In the genomic region with DNA sequence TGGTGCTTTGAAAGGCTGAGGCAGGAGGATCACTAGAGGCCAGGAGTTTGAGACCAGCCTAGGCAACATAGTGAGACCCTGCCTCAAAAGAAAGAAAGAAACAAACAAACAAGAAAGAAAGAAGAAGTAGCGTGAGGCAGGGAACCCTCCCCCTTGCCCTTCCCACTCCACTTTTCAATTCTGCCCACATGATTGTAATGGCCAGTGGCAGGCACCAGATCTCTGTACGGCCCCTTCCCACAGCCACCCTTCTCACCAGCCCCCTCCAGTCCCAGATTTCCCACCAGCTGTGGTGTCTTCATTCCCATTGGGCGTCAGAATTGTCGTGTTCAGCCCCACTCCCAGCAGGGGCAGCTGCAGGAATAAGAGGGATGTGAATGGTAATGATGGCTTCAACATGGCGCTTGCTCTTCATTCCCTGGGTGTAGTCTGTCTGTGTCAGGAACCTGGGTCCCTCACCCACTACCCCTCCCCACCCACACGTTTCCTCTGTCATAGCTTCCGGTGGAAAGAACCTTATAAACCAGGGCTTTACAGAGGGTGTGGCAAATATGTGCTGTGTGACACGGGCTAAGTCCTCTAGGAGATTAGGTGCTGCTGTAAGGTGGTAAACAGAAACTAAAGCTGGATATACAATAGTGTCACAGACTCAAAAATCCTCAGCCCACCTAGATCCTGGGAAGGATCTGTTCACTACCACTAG, we compare ENCODE assay signal across 2 cellular contexts.
TF ChIP-seq lines count a peak whose summit lies in the region.

IL2RG (minus strand) TSS at position 437 of the 703 bp plus-strand sequence; CDS start at position 399, 38 bp downstream.

TF ChIP-seq in SK-N-SH, 30 proteins besides CTCF, POLR2A, EP300 and RAD21 (continued from another document):
- TF ChIP-seq MAX (IDR thresholded peaks at IDR 0.05; ENCODE audit: low read depth) (no peak), CHD2 (IDR thresholded peaks at IDR 0.05; ENCODE audit: low read length, partially characterized antibody) (no peak), JUND (IDR thresholded peaks at IDR 0.05) (no peak), IRF3 (IDR thresholded peaks at IDR 0.05; ENCODE audit: low read depth, low read length) (no peak), YY1 (IDR thresholded peaks at IDR 0.05; ENCODE audit: low read depth) (no peak), SMC3 (IDR thresholded peaks at IDR 0.05; ENCODE audit: low read depth, low read length) (no peak), TAF1 (IDR thresholded peaks at IDR 0.05; ENCODE audit: borderline replicate concordance, low read depth, low read length) (no peak), POLR2AphosphoS5 (IDR thresholded peaks at IDR 0.05; ENCODE audit: low read depth, low read length) (no peak), RFX5 (IDR thresholded peaks at IDR 0.05; ENCODE audit: low read length) (no peak), FOXJ3 (CRISPR knock-in tag; IDR thresholded peaks at IDR 0.05) (no peak)
- TF ChIP-seq, protein P1, sequence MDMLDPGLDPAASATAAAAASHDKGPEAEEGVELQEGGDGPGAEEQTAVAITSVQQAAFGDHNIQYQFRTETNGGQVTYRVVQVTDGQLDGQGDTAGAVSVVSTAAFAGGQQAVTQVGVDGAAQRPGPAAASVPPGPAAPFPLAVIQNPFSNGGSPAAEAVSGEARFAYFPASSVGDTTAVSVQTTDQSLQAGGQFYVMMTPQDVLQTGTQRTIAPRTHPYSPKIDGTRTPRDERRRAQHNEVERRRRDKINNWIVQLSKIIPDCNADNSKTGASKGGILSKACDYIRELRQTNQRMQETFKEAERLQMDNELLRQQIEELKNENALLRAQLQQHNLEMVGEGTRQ (IDR thresholded peaks at IDR 0.05; ENCODE audit: borderline replicate concordance, low read depth, low read length), result no peak

TF ChIP-seq in SK-N-SH treated with all-trans-retinoic acid at 6 μM for 48 hours, 23 proteins besides CTCF, POLR2A, EP300 and RAD21 (continued from another document):
- TF ChIP-seq, protein P2, sequence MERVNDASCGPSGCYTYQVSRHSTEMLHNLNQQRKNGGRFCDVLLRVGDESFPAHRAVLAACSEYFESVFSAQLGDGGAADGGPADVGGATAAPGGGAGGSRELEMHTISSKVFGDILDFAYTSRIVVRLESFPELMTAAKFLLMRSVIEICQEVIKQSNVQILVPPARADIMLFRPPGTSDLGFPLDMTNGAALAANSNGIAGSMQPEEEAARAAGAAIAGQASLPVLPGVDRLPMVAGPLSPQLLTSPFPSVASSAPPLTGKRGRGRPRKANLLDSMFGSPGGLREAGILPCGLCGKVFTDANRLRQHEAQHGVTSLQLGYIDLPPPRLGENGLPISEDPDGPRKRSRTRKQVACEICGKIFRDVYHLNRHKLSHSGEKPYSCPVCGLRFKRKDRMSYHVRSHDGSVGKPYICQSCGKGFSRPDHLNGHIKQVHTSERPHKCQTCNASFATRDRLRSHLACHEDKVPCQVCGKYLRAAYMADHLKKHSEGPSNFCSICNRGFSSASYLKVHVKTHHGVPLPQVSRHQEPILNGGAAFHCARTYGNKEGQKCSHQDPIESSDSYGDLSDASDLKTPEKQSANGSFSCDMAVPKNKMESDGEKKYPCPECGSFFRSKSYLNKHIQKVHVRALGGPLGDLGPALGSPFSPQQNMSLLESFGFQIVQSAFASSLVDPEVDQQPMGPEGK (CRISPR knock-in tag; IDR thresholded peaks at IDR 0.05; ENCODE audit: borderline replicate concordance), result no peak
- no peak for TF ChIP-seq ISL1 (CRISPR knock-in tag; IDR thresholded peaks at IDR 0.05)
- TF ChIP-seq ZNF8 (CRISPR knock-in tag; IDR thresholded peaks at IDR 0.05), result no peak
- TF ChIP-seq ZNF70 (CRISPR knock-in tag; IDR thresholded peaks at IDR 0.05), result no peak
- TF ChIP-seq, protein P3, sequence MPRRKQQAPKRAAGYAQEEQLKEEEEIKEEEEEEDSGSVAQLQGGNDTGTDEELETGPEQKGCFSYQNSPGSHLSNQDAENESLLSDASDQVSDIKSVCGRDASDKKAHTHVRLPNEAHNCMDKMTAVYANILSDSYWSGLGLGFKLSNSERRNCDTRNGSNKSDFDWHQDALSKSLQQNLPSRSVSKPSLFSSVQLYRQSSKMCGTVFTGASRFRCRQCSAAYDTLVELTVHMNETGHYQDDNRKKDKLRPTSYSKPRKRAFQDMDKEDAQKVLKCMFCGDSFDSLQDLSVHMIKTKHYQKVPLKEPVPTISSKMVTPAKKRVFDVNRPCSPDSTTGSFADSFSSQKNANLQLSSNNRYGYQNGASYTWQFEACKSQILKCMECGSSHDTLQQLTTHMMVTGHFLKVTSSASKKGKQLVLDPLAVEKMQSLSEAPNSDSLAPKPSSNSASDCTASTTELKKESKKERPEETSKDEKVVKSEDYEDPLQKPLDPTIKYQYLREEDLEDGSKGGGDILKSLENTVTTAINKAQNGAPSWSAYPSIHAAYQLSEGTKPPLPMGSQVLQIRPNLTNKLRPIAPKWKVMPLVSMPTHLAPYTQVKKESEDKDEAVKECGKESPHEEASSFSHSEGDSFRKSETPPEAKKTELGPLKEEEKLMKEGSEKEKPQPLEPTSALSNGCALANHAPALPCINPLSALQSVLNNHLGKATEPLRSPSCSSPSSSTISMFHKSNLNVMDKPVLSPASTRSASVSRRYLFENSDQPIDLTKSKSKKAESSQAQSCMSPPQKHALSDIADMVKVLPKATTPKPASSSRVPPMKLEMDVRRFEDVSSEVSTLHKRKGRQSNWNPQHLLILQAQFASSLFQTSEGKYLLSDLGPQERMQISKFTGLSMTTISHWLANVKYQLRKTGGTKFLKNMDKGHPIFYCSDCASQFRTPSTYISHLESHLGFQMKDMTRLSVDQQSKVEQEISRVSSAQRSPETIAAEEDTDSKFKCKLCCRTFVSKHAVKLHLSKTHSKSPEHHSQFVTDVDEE (CRISPR knock-in tag; IDR thresholded peaks at IDR 0.05), result no peak
- no peak for TF ChIP-seq BACH2 (CRISPR knock-in tag; IDR thresholded peaks at IDR 0.05; ENCODE audit: borderline replicate concordance)
TF ChIP-seq in SK-N-SH treated with all-trans-retinoic acid at 6 μM for 48 hours: peak in this region for 0.
